ENCODE assay signal across 3 cellular contexts in genomic region chr1:99782920-99783319, GRCh38.
TF ChIP-seq lines count a peak whose summit lies in the region.

No MANE protein-coding gene starts in this region.

TF ChIP-seq in HepG2, 621 proteins besides CTCF, POLR2A, EP300 and RAD21:
- TF ChIP-seq KMT2A (CRISPR knock-in tag; IDR thresholded peaks at IDR 0.05) (no peak), ZKSCAN1 (IDR thresholded peaks at IDR 0.05; ENCODE audit: low read length) (peak; percentile 74)

TF ChIP-seq in GM12878, 131 proteins besides CTCF, POLR2A, EP300 and RAD21:
- TF ChIP-seq CEBPB (IDR thresholded peaks at IDR 0.05; ENCODE audit: borderline replicate concordance in 1 of 2, low read depth in 2 of 2, low read length in 2 of 2) (no peak), EZH2 (IDR thresholded peaks at IDR 0.05; ENCODE audit: borderline replicate concordance, control insufficient read depth, low read depth, low read length) (no peak), KDM1A (IDR thresholded peaks at IDR 0.05; ENCODE audit: borderline replicate concordance) (no peak), E2F4 (IDR thresholded peaks at IDR 0.05; ENCODE audit: low read depth, low read length) (no peak), RUNX3 (IDR thresholded peaks at IDR 0.05; ENCODE audit: low read length) (no peak), SUZ12 (IDR thresholded peaks at IDR 0.05; ENCODE audit: unreplicated experiment) (no peak), RBBP5 (conservative IDR thresholded peaks at IDR 0.05) (no peak)

TF ChIP-seq in K562, 482 proteins besides CTCF, POLR2A, EP300 and RAD21:
- TF ChIP-seq ZKSCAN1 (IDR thresholded peaks at IDR 0.05; ENCODE audit: low read depth, low read length) (peak; percentile 80; the same call in 1 of the 2 replicates), BRCA1 (IDR thresholded peaks at IDR 0.05) (no peak), BRCA1 (CRISPR knock-in tag; IDR thresholded peaks at IDR 0.05) (no peak)
